In the genomic region with DNA sequence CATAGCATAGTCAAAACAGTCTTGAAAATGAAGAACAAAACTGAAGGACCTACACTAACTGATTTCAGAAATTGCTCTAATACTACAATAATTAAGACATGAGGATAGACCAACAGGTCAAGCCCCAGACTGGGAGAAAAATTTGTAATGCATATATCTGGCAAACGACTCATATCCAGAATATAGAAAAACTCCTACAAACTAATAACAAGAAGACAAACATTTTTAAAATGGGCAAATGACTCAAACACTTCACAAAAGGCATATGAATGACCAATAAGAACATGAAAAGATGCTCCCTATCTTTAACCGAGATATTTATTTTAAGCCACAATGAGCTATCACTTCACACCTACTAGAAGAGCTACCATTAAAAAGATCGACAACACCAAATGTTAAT, we compare ENCODE assay signal across 1 cellular context.
A peak's percentile ranks its signal among the peaks of the same experiment; 100 is the strongest.
TF ChIP-seq lines count a peak whose summit lies in the region.

No MANE protein-coding gene starts in this region.

TF ChIP-seq in GM12878, 131 proteins besides CTCF, POLR2A, EP300 and RAD21 (continued from another document):
- TF ChIP-seq, protein P1, sequence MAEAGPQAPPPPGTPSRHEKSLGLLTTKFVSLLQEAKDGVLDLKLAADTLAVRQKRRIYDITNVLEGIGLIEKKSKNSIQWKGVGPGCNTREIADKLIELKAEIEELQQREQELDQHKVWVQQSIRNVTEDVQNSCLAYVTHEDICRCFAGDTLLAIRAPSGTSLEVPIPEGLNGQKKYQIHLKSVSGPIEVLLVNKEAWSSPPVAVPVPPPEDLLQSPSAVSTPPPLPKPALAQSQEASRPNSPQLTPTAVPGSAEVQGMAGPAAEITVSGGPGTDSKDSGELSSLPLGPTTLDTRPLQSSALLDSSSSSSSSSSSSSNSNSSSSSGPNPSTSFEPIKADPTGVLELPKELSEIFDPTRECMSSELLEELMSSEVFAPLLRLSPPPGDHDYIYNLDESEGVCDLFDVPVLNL (IDR thresholded peaks at IDR 0.05; ENCODE audit: low read depth, low read length) = no peak
- peak; percentile 99 for TF ChIP-seq JUNB (IDR thresholded peaks at IDR 0.05)
- TF ChIP-seq ZNF24 (IDR thresholded peaks at IDR 0.05) = no peak
- TF ChIP-seq ZBED1 (IDR thresholded peaks at IDR 0.05; ENCODE audit: borderline replicate concordance) = 0 out of 2 replicates have a peak, but pooled peaks have one; percentile 57
- peak; percentile 96 for TF ChIP-seq FOXM1 (IDR thresholded peaks at IDR 0.05; ENCODE audit: low read depth, low read length)
- peak; percentile 43; the same call in 1 of the 2 replicates for TF ChIP-seq BMI1 (IDR thresholded peaks at IDR 0.05; ENCODE audit: borderline replicate concordance)
- peak; percentile 65 for TF ChIP-seq NR2F1 (conservative IDR thresholded peaks at IDR 0.05)
- TF ChIP-seq STAT1 (conservative IDR thresholded peaks at IDR 0.05) = no peak
- peak; percentile 62; the same call in 1 of the 2 replicates for TF ChIP-seq MTA3 (IDR thresholded peaks at IDR 0.05; ENCODE audit: borderline replicate concordance, low read length)
- TF ChIP-seq, protein P2, sequence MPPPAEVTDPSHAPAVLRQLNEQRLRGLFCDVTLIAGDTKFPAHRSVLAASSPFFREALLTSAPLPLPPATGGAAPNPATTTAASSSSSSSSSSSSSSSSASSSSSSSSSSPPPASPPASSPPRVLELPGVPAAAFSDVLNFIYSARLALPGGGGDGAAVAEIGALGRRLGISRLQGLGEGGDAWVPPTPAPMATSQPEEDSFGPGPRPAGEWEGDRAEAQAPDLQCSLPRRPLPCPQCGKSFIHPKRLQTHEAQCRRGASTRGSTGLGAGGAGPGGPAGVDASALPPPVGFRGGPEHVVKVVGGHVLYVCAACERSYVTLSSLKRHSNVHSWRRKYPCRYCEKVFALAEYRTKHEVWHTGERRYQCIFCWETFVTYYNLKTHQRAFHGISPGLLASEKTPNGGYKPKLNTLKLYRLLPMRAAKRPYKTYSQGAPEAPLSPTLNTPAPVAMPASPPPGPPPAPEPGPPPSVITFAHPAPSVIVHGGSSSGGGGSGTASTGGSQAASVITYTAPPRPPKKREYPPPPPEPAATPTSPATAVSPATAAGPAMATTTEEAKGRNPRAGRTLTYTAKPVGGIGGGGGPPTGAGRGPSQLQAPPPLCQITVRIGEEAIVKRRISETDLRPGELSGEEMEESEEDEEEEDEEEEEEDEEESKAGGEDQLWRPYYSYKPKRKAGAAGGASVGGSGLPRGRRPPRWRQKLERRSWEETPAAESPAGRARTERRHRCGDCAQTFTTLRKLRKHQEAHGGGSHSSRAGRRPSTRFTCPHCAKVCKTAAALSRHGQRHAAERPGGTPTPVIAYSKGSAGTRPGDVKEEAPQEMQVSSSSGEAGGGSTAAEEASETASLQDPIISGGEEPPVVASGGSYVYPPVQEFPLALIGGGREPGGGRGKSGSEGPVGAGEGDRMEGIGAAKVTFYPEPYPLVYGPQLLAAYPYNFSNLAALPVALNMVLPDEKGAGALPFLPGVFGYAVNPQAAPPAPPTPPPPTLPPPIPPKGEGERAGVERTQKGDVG (CRISPR knock-in tag; IDR thresholded peaks at IDR 0.05) = no peak
- TF ChIP-seq TAF1 (IDR thresholded peaks at IDR 0.05; ENCODE audit: borderline replicate concordance, low read depth, low read length) = no peak
- TF ChIP-seq, protein P3, sequence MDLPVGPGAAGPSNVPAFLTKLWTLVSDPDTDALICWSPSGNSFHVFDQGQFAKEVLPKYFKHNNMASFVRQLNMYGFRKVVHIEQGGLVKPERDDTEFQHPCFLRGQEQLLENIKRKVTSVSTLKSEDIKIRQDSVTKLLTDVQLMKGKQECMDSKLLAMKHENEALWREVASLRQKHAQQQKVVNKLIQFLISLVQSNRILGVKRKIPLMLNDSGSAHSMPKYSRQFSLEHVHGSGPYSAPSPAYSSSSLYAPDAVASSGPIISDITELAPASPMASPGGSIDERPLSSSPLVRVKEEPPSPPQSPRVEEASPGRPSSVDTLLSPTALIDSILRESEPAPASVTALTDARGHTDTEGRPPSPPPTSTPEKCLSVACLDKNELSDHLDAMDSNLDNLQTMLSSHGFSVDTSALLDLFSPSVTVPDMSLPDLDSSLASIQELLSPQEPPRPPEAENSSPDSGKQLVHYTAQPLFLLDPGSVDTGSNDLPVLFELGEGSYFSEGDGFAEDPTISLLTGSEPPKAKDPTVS (IDR thresholded peaks at IDR 0.05; ENCODE audit: low read depth, low read length) = no peak
- TF ChIP-seq HDGF (IDR thresholded peaks at IDR 0.05) = no peak
- peak; percentile 90 for TF ChIP-seq MTA2 (IDR thresholded peaks at IDR 0.05; ENCODE audit: low read depth)
- TF ChIP-seq ZSCAN29 (IDR thresholded peaks at IDR 0.05) = no peak
- TF ChIP-seq, protein P4, sequence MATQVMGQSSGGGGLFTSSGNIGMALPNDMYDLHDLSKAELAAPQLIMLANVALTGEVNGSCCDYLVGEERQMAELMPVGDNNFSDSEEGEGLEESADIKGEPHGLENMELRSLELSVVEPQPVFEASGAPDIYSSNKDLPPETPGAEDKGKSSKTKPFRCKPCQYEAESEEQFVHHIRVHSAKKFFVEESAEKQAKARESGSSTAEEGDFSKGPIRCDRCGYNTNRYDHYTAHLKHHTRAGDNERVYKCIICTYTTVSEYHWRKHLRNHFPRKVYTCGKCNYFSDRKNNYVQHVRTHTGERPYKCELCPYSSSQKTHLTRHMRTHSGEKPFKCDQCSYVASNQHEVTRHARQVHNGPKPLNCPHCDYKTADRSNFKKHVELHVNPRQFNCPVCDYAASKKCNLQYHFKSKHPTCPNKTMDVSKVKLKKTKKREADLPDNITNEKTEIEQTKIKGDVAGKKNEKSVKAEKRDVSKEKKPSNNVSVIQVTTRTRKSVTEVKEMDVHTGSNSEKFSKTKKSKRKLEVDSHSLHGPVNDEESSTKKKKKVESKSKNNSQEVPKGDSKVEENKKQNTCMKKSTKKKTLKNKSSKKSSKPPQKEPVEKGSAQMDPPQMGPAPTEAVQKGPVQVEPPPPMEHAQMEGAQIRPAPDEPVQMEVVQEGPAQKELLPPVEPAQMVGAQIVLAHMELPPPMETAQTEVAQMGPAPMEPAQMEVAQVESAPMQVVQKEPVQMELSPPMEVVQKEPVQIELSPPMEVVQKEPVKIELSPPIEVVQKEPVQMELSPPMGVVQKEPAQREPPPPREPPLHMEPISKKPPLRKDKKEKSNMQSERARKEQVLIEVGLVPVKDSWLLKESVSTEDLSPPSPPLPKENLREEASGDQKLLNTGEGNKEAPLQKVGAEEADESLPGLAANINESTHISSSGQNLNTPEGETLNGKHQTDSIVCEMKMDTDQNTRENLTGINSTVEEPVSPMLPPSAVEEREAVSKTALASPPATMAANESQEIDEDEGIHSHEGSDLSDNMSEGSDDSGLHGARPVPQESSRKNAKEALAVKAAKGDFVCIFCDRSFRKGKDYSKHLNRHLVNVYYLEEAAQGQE (IDR thresholded peaks at IDR 0.05; ENCODE audit: low read depth, low read length) = no peak
- TF ChIP-seq SMAD5 (IDR thresholded peaks at IDR 0.05; ENCODE audit: low read depth) = no peak
- peak; percentile 41 for TF ChIP-seq TCF7 (IDR thresholded peaks at IDR 0.05; ENCODE audit: borderline replicate concordance)
TF ChIP-seq in GM12878: peak in this region for 29.
